1 cellular context compared by ENCODE assay signal in the genomic region with DNA sequence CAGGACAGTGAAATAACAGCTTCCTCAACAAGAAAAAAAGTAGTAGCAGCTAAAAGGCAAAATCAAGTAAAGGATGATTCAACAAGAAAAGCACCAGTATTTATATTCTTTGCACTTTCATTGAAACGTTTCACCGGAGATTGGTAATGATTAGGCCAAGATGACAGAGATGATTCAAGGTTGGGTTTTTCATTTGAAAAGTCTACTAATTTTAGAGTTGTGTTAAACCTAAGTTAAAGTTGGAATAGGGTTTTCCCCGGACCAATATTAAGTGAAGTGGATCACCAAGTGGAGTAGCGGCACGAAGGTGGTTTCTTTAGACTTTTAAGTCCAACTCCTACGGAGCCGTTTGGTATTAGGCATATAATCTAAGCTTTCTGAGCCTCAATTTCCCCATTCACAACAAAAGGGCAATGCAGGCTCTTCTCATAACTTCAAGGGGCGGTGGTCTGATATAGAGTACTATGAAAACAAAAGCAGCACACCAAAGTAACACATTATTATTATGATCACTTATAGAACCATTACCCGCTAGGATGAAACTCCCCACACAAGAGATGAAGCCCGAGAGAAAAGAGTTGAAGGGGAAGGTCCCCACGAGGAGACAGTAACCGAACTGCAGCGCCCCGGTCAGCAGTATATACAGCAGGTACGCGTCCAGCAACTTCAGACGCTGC.
TF ChIP-seq lines count a peak whose summit lies in the region.

No MANE protein-coding gene starts in this region.

TF ChIP-seq in liver, 16 proteins besides CTCF, POLR2A, EP300 and RAD21 (continued from another document):
- TF ChIP-seq, protein P1, sequence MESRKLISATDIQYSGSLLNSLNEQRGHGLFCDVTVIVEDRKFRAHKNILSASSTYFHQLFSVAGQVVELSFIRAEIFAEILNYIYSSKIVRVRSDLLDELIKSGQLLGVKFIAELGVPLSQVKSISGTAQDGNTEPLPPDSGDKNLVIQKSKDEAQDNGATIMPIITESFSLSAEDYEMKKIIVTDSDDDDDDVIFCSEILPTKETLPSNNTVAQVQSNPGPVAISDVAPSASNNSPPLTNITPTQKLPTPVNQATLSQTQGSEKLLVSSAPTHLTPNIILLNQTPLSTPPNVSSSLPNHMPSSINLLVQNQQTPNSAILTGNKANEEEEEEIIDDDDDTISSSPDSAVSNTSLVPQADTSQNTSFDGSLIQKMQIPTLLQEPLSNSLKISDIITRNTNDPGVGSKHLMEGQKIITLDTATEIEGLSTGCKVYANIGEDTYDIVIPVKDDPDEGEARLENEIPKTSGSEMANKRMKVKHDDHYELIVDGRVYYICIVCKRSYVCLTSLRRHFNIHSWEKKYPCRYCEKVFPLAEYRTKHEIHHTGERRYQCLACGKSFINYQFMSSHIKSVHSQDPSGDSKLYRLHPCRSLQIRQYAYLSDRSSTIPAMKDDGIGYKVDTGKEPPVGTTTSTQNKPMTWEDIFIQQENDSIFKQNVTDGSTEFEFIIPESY (IDR thresholded peaks at IDR 0.05), result no peak
- TF ChIP-seq EGR1 (IDR thresholded peaks at IDR 0.05; ENCODE audit: low read depth in 2 of 2) (no peak), TAF1 (conservative IDR thresholded peaks at IDR 0.05) (no peak), YY1 (IDR thresholded peaks at IDR 0.05) (no peak), FOXA2 (IDR thresholded peaks at IDR 0.05) (no peak), NR2F2 (IDR thresholded peaks at IDR 0.05) (no peak), FOXA1 (IDR thresholded peaks at IDR 0.05) (no peak)
- TF ChIP-seq, protein P2, sequence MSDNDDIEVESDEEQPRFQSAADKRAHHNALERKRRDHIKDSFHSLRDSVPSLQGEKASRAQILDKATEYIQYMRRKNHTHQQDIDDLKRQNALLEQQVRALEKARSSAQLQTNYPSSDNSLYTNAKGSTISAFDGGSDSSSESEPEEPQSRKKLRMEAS (IDR thresholded peaks at IDR 0.05), result no peak
- TF ChIP-seq, protein P3, sequence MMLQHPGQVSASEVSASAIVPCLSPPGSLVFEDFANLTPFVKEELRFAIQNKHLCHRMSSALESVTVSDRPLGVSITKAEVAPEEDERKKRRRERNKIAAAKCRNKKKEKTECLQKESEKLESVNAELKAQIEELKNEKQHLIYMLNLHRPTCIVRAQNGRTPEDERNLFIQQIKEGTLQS (IDR thresholded peaks at IDR 0.05), result no peak
